In genomic region chr19:19649580-19649995, GRCh38 we compare ENCODE assay signal across 16 cellular contexts. TPM values are rescaled to one million over a fixed set of nuclear protein-coding genes. Genes with fewer than 3 reads are reported as not detected.
"Had no signal": no experiment of that assay in that cellular context is flagged by ENCODE, and none has a peak within 500 bp of the region (broad histone marks: within the 10 kb centered on the region; RNA-seq: fewer than 3 reads in every experiment).

No MANE protein-coding gene starts in this region.

- H3K27ac Mint-ChIP-seq: activated B cell treated with CpG ODN at 0.5 μM for 24 hours had no signal

- H3K27me3 Mint-ChIP-seq: activated B cell treated with CpG ODN at 0.5 μM for 24 hours; activated CD4-positive, alpha-beta T cell treated with anti-CD3 and anti-CD28 coated beads, Interleukin-2, amount 10 ng/mL, durations not matched to agents 7 days and 5 days; naive B cell; T-cell had no signal

- ATAC-seq: T-cell had no signal

- H3K4me1 Mint-ChIP-seq: activated B cell treated with CpG ODN at 0.5 μM for 24 hours had no signal

- DNase-seq: activated B cell treated with CpG ODN at 0.5 μM for 24 hours; activated CD4-positive, alpha-beta T cell treated with anti-CD3 and anti-CD28 coated beads, Interleukin-2, amount 10 ng/mL, durations not matched to agents 7 days and 5 days; activated effector memory CD4-positive, alpha-beta T cell treated with anti-CD3 and anti-CD28 coated beads, Interleukin-2, amount 50 U/mL, for 16 hours; activated T-cell treated with anti-CD3 and anti-CD28 coated beads, Interleukin-2, amount 50 U/mL, for 1 hour; immature natural killer cell; naive B cell; psoas muscle; sigmoid colon; stimulated activated CD4-positive, alpha-beta T cell treated with anti-CD3 and anti-CD28 coated beads, Interleukin-2, amount 100 ng/mL, for 24 hours; stimulated activated naive CD4-positive, alpha-beta T cell treated with Interleukin-2 at 50 U/mL for 16 hours; T-cell; trophoblast cell had no signal

- H3K4me1 ChIP-seq: ascending aorta, esophagus muscularis mucosa, psoas muscle, sigmoid colon had no signal

- H3K27ac ChIP-seq: ascending aorta, esophagus muscularis mucosa, psoas muscle, sigmoid colon had no signal

- H3K4me3 ChIP-seq: ascending aorta, dorsolateral prefrontal cortex, esophagus muscularis mucosa, lung, psoas muscle, sigmoid colon had no signal

- H3K9me3 ChIP-seq: ascending aorta, esophagus muscularis mucosa, psoas muscle, sigmoid colon had no signal

- H3K27me3 ChIP-seq: ascending aorta, dorsolateral prefrontal cortex, esophagus muscularis mucosa, sigmoid colon had no signal

- H3K9me3 Mint-ChIP-seq: activated B cell treated with CpG ODN at 0.5 μM for 24 hours; activated CD4-positive, alpha-beta T cell treated with anti-CD3 and anti-CD28 coated beads, Interleukin-2, amount 10 ng/mL, durations not matched to agents 7 days and 5 days; immature natural killer cell; naive B cell; T-cell had no signal

- H3K4me3 Mint-ChIP-seq: activated B cell treated with CpG ODN at 0.5 μM for 24 hours; activated CD4-positive, alpha-beta T cell treated with anti-CD3 and anti-CD28 coated beads, Interleukin-2, amount 10 ng/mL, durations not matched to agents 7 days and 5 days; immature natural killer cell; T-cell had no signal

RNA-seq across cellular contexts. Expression of gene PBX4, which starts 31.1 kb away (rescaled TPM):
- total RNA-seq: ascending aorta had no signal
